11 cellular contexts compared by ENCODE assay signal in genomic region chr1:27427836-27428315, GRCh38. TPM values are rescaled to one million over a fixed set of nuclear protein-coding genes. Genes with fewer than 3 reads are reported as not detected.
DNase-seq lines count a peak whose midpoint lies in the region; ATAC-seq, FAIRE-seq and TF ChIP-seq lines count a peak whose summit lies in the region.
"Had no signal": no experiment of that assay in that cellular context is flagged by ENCODE, and none has a peak within 500 bp of the region (broad histone marks: within the 10 kb centered on the region; RNA-seq: fewer than 3 reads in every experiment).

No MANE protein-coding gene starts in this region.

- H3K4me3 Mint-ChIP-seq in CD14-positive monocyte = peak overlapping the region; percentile 80 to 89

- no peaks in the 10 kb centered on the region for H3K9me3 Mint-ChIP-seq in CD14-positive monocyte

- no peak for FAIRE-seq in RCC 7860 (lab: Jason Lieb, UNC)
- FAIRE-seq: D721Med had no signal

- peaks cover 34% of the 10 kb centered on the region for H3K36me3 ChIP-seq in SJCRH30
- H3K36me3 ChIP-seq in esophagus squamous epithelium = peaks cover 0 to 57% (median 0%) of the 10 kb centered on the region in 3 donors
- peaks cover 16% of the 10 kb centered on the region for H3K36me3 ChIP-seq in osteoblast (ENCODE audit: insufficient read depth, low read length)

- peaks cover 66% of the 10 kb centered on the region for H3K79me2 ChIP-seq in osteoblast (ENCODE audit: insufficient read depth, low read length)

- 47 to 79% methylated on average over 2 of the region's 2 CpGs for WGBS in esophagus squamous epithelium, 2 donors

- H3K27ac ChIP-seq in SJCRH30 (peak overlapping the region; percentile 94), esophagus squamous epithelium (peak overlapping the region; percentile 65 to 84 (median 84)), osteoblast (ENCODE audit: low read depth, low read length) (peak overlapping the region; percentile 30)

- H3K27me3 ChIP-seq in SJCRH30 (no peaks in the 10 kb centered on the region), esophagus squamous epithelium (no peaks in the 10 kb centered on the region), osteoblast (ENCODE audit: insufficient read depth, low read length) (no peaks in the 10 kb centered on the region)
- H3K27me3 ChIP-seq: body of pancreas had no signal

- H3K27ac Mint-ChIP-seq in CD14-positive monocyte = peak overlapping the region; percentile 91 to 96 (median 93)

- peaks cover 37 to 42% of the 10 kb centered on the region in 2 donors for H3K36me3 Mint-ChIP-seq in CD14-positive monocyte

- no peaks in the 10 kb centered on the region for H3K9me3 ChIP-seq in SJCRH30 (replicated peaks)
- no peaks in the 10 kb centered on the region for H3K9me3 ChIP-seq in esophagus squamous epithelium
- H3K9me3 ChIP-seq in osteoblast (ENCODE audit: low read depth, low read length) = no peaks in the 10 kb centered on the region
- H3K9me3 ChIP-seq: body of pancreas had no signal

- TF ChIP-seq CTCF in CD14-positive monocyte (IDR thresholded peaks at IDR 0.05) (no peak), esophagus squamous epithelium (IDR thresholded peaks at IDR 0.05) (no peak), osteoblast (IDR thresholded peaks at IDR 0.05; ENCODE audit: extremely low read depth, low read depth, low read length) (no peak)

- H3K4me1 ChIP-seq in SJCRH30 = peaks cover 50% of the 10 kb centered on the region
- H3K4me1 ChIP-seq in esophagus squamous epithelium = peaks cover 49 to 99% (median 50%) of the 10 kb centered on the region in 3 donors
- peaks cover 29% of the 10 kb centered on the region for H3K4me1 ChIP-seq in osteoblast (ENCODE audit: insufficient read depth, low read length)

- ATAC-seq in GM19452 (IDR thresholded peaks at IDR 0.05; ENCODE audit: unreplicated experiment) = no peak

- peaks cover 11% of the 10 kb centered on the region for H4K20me1 ChIP-seq in osteoblast (ENCODE audit: insufficient read depth, low read length)

- intact Hi-C loops in CD14-positive monocyte (cut with micrococcal nuclease) (loop anchor here in 1 of 2 donors (10.0 kb wide), 1 partner anchor 47 kb away; no protein-coding TSS in a partner anchor), esophagus squamous epithelium (cut with DNase I) (loop anchor here (5.0 kb wide), 1 partner anchor 174 kb away; the partner anchor contains the start of gene AHDC1)

- H3K27me3 Mint-ChIP-seq in CD14-positive monocyte (ENCODE audit: low read depth in 3 of 3) = peaks cover 0 to 1% (median 0%) of the 10 kb centered on the region in 3 donors

- DNase-seq in CD14-positive monocyte (ENCODE audit: low spot score) (no peak), SJCRH30 (no peak), esophagus squamous epithelium (lab: John Stamatoyannopoulos, UW) (no peak), osteoblast (ENCODE audit: insufficient read length, low spot score, missing footprints) (peak; percentile 82), RCC 7860 (ENCODE audit: low spot score) (no peak), HPDE6-E6E7 (ENCODE audit: extremely low spot score) (no peak), kidney tubule cell (ENCODE audit: low spot score) (no peak)
- DNase-seq: T1000 had no signal

- H3K4me2 ChIP-seq in osteoblast (ENCODE audit: insufficient read depth, low read length) = peak overlapping the region; percentile 24

- peaks cover 73% of the 10 kb centered on the region for H3K4me1 Mint-ChIP-seq in CD14-positive monocyte

- TF ChIP-seq POLR2A in esophagus squamous epithelium (IDR thresholded peaks at IDR 0.05) = no peak

- H3K4me3 ChIP-seq in SJCRH30 = peak overlapping the region; percentile 1; the same call in 1 of the 2 replicates
- H3K4me3 ChIP-seq in esophagus squamous epithelium = peak overlapping the region in 3 of 4 donors; percentile 8 to 56 (median 33)
- H3K4me3 ChIP-seq in osteoblast (ENCODE audit: insufficient read depth, low read length) = no peak overlapping the region
- H3K4me3 ChIP-seq: body of pancreas had no signal

- no peak overlapping the region for H2AFZ ChIP-seq in osteoblast (ENCODE audit: low read length)

RNA-seq across cellular contexts. Expression of gene GPR3, which starts 35.5 kb away (rescaled TPM):
- under 1 TPM in 1 of 2 donors, not detected in 1; 0.26 TPM for polyA plus RNA-seq in CD14-positive monocyte
- 8.3 TPM in 2 replicates for total RNA-seq in SJCRH30 (2014; rRNA removed; shearing (Covaris generic))
- under 1 TPM in 1 of 4 donors, not detected in 3; 0.38 TPM for total RNA-seq in esophagus squamous epithelium
- total RNA-seq in osteoblast = under 0.01 and 0.36 TPM in 2 replicates
- total RNA-seq: body of pancreas had no signal

RNA-seq across cellular contexts. Expression of gene CD164L2, which starts 44.7 kb away (rescaled TPM):
- polyA plus RNA-seq in CD14-positive monocyte = not detected
- not detected in 2 replicates for total RNA-seq in SJCRH30 (2014; rRNA removed; shearing (Covaris generic))
- total RNA-seq in esophagus squamous epithelium (10 to 100 TPM in 1 of 4 donors, 1 to 10 TPM in 3; 4.8 to 15.4 (median 6.5) TPM), osteoblast (not detected in 2 replicates)

RNA-seq across cellular contexts. Expression of gene FCN3, which starts 53.3 kb away (rescaled TPM):
- not detected for polyA plus RNA-seq in CD14-positive monocyte
- not detected in 2 replicates for total RNA-seq in SJCRH30 (2014; rRNA removed; shearing (Covaris generic))
- total RNA-seq in esophagus squamous epithelium = 1 to 10 TPM; 3.0 to 4.7 (median 4.3) TPM
- not detected in 2 replicates for total RNA-seq in osteoblast

Comparison
In these comparisons a context has a peak if more than half of its experiments do, and no peak if none do; other contexts are left out.
1. H3K27ac ChIP-seq: peak in every context shown above with its lines; median percentile 94 in SJCRH30; 84 in esophagus squamous epithelium; 30 in osteoblast.